8 cellular contexts compared by ENCODE assay signal in the genomic region with DNA sequence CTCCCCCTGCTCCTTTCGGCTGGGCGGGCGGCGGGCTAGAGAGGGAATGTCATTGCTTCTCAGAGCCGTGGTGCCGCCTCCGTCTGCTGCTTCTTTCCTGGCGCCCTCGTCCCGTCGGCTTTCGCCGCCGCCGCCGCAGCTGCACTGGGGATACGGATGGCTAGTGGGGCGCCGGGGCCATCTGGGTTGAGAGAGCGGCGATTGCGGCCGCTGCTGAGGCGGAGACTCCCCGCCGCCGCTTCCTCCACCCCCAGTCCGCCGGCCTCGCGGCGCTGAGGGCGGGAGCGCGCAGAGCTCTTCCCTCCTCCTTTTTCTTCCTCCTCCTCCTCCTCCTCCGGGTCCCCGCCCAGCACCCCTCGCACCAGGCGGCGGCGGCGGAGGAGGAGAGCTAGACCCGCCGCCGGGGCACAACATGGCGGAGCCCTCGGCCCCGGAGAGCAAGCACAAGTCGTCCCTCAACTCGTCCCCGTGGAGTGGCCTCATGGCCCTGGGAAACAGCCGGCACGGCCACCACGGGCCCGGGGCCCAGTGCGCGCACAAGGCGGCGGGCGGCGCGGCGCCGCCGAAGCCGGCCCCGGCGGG. TPM values are rescaled to one million over a fixed set of nuclear protein-coding genes. Genes with fewer than 3 reads are reported as not detected.
DNase-seq lines count a peak whose midpoint lies in the region; ATAC-seq and TF ChIP-seq lines count a peak whose summit lies in the region.

A gene (plus strand): TSS at position 339 of the 582 bp plus-strand sequence. CDS start 74 bp downstream, at position 413.

- peaks cover 17% of the 10 kb centered on the region for H3K27me3 ChIP-seq in skeletal muscle satellite cell (ENCODE audit: control insufficient read depth, insufficient read depth, low read length)

- H3K4me1 ChIP-seq in skeletal muscle satellite cell (ENCODE audit: control insufficient read depth, insufficient read depth, low read length), result peaks cover 14% of the 10 kb centered on the region

- H3K9me3 ChIP-seq in skeletal muscle satellite cell (replicated peaks; ENCODE audit: low read length), result no peaks in the 10 kb centered on the region

- TF ChIP-seq CTCF in astrocyte of the cerebellum (IDR thresholded peaks at IDR 0.05; ENCODE audit: low read depth, low read length, missing control alignments), result no peak

- DNase-seq in GM04503 (ENCODE audit: low read depth) (peak; percentile 42), KG1 (lab: John Stamatoyannopoulos, UW) (peak; percentile 87), T follicular helper cell (ENCODE audit: low read depth) (peak; percentile 70), astrocyte of the cerebellum (ENCODE audit: low read depth) (no peak), KBM-7 (no peak)

- H3K9ac ChIP-seq in skeletal muscle satellite cell (ENCODE audit: low read depth, low read length), result peak within 1 kb of the TSS; percentile 85

- peak within 1 kb of the TSS; percentile 85 for H3K4me2 ChIP-seq in skeletal muscle satellite cell (ENCODE audit: low read length)

- peak; percentile 47 for ATAC-seq in GM21737 (IDR thresholded peaks at IDR 0.05; ENCODE audit: unreplicated experiment)

- peak within 1 kb of the TSS; percentile 84 for H3K4me3 ChIP-seq in astrocyte of the cerebellum (ENCODE audit: low read depth, low read length)
- H3K4me3 ChIP-seq in iPS-11a (ENCODE audit: low read depth, low read length), result peak within 1 kb of the TSS; percentile 66
- peak within 1 kb of the TSS; percentile 75 for H3K4me3 ChIP-seq in skeletal muscle satellite cell (ENCODE audit: low read length)

- no peaks in the 10 kb centered on the region for H3K36me3 ChIP-seq in skeletal muscle satellite cell (ENCODE audit: insufficient read depth, low read length)

- in situ Hi-C loops in astrocyte of the cerebellum (cut with HindIII; ENCODE audit: low sequenced_read_pairs) (no loop called here), KBM-7 (cut with MboI; ENCODE audit: low pct_unique_long_range_greater_than_20kb, low sequenced_read_pairs) (no loop called here)

RNA-seq across cellular contexts. Expression of the gene that starts here (rescaled TPM):
- total RNA-seq in skeletal muscle satellite cell (2012; rRNA removed), result 142 and 160 TPM in 2 replicates

Comparison
In these comparisons a context has a peak if more than half of its experiments do, and no peak if none do; other contexts are left out.
1. DNase-seq: peak in GM04503 (single experiment), KG1 (single experiment) and T follicular helper cell (single experiment); none in astrocyte of the cerebellum (single experiment) and KBM-7 (single experiment).
2. Peak in every context shown above with its lines, with median percentiles within 50 percentile points of each other: H3K4me3 ChIP-seq.